Comparison of ENCODE assay signal across 8 cellular contexts in the genomic region with DNA sequence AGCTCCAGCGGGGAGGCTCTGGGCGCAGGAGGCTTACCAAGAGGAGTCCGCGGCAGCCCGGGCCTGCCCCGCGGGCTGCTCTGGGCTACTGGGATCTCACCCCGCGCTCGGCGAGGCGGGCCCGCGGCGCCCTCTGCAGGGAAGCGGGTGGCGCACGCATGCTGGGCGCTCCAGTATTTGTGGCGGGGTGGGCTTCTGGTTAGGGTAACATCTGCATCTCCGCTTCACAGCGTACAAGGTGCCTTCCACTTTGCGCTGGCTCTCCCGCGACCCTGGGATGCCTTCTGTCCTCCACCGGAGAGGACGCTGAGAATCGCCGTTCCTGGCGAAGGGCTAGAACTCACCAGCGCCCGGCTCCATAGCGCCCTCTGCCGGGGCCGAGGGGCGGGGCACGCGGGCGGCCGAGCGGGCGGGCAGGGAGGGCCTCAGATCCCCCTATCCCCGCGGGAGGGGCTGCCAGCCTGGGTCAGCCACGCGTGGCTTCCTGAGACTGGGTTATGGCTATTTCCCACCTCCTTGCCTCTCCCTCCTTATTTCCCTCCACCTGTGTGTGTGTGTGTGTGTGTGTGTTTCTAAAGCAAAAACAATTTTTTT. TPM values are rescaled to one million over a fixed set of nuclear protein-coding genes. Genes with fewer than 3 reads are reported as not detected.
DNase-seq lines count a peak whose midpoint lies in the region; ATAC-seq and TF ChIP-seq lines count a peak whose summit lies in the region.

No MANE protein-coding gene starts in this region.

- H3K27ac ChIP-seq in testis: peak overlapping the region; percentile 42 to 76

- TF ChIP-seq CTCF in LNCaP clone FGC (IDR thresholded peaks at IDR 0.05; ENCODE audit: control insufficient read depth, extremely low read depth, insufficient read depth) (peak; percentile 74), omental fat pad (IDR thresholded peaks at IDR 0.05) (peak in 1 of 3 donors; percentile 73), testis (IDR thresholded peaks at IDR 0.05) (peak; percentile 74 to 96 (median 80))

- DNase-seq in ELF-1 (ENCODE audit: low read depth, low spot score) (peak; percentile 93), H7 (peak; percentile 94), LNCaP clone FGC (ENCODE audit: low read depth) (peak; percentile 18), globus pallidus (ENCODE audit: low spot score) (peak; percentile 69), omental fat pad (ENCODE audit: low spot score) (peak; percentile 65), testis (peak; percentile 81)
- DNase-seq in activated gamma-delta T cell treated with anti-CD3 and anti-CD28 coated beads, Interleukin-2, amount 50 U/mL, for 16 hours (ENCODE audit: low read depth): peak; percentile 69

- intact Hi-C loops in testis (cut with DNase I; ENCODE audit: low total_unique reads): loop anchor here (10.0 kb wide), 1 partner anchor 134 kb away; no protein-coding TSS in a partner anchor

- no peaks in the 10 kb centered on the region for H3K4me1 ChIP-seq in testis

- peak; percentile 93 for ATAC-seq in omental fat pad (ENCODE audit: low FRiP score)

- H3K36me3 ChIP-seq in H7 (replicated peaks; ENCODE audit: control insufficient read depth, insufficient read depth, low read length) (no peaks in the 10 kb centered on the region), testis (ENCODE audit: low read depth, missing control alignments) (no peaks in the 10 kb centered on the region)

- H3K4me3 ChIP-seq in H7 (ENCODE audit: insufficient read depth, low read depth, low read length) (peak overlapping the region; percentile 70), LNCaP clone FGC (ENCODE audit: low read depth, low read length) (peak overlapping the region; percentile 58), testis (peak overlapping the region; percentile 65 to 69)

- TF ChIP-seq POLR2A in Raji (IDR thresholded peaks at IDR 0.05; ENCODE audit: insufficient read depth, low read depth, low read length) (peak; percentile 51), testis (IDR thresholded peaks at IDR 0.05) (no peak)

- WGBS in testis, 2 donors: 0 to 3% methylated on average over 10 to 46 of the region's 46 CpGs

- H3K27me3 ChIP-seq in H7 (ENCODE audit: control insufficient read depth, insufficient read depth, low read length) (no peaks in the 10 kb centered on the region; the same call in 1 of the 2 replicates), testis (no peaks in the 10 kb centered on the region)

- H3K9me3 ChIP-seq in testis: no peaks in the 10 kb centered on the region

RNA-seq across cellular contexts. Expression of a gene that starts 46.6 kb away (rescaled TPM):
- 12.2 and 15.7 TPM in 2 replicates for total RNA-seq in H7 (2014; rRNA removed; shearing (Covaris generic))
- 10 to 100 TPM; 12.2 to 23.5 (median 16.4) TPM for total RNA-seq in omental fat pad
- 10 to 100 TPM in 1 of 2 donors, 1 to 10 TPM in 1; 9.9 to 17.8 TPM for total RNA-seq in testis
- polyA plus RNA-seq in testis (ENCODE audit: insufficient read depth, low read depth, low replicate concordance): 12.9 TPM

Comparison
In these comparisons a context has a peak if more than half of its experiments do, and no peak if none do; other contexts are left out.
1. Peak in every context shown above with its lines: DNase-seq, ATAC-seq, H3K4me3 ChIP-seq and H3K27ac ChIP-seq.
2. DNase-seq: peak in every context shown above with its lines; median percentile 94 in H7; 93 in ELF-1; 81 in testis; 69 in activated gamma-delta T cell treated with anti-CD3 and anti-CD28 coated beads, Interleukin-2, amount 50 U/mL, for 16 hours; 69 in globus pallidus; 65 in omental fat pad; 18 in LNCaP clone FGC.